ENCODE assay signal across 1 cellular context in genomic region chr16:28974437-28975157, GRCh38.
A peak's percentile ranks its signal among the peaks of the same experiment; 100 is the strongest.
TF ChIP-seq lines count a peak whose summit lies in the region.

A gene with protein sequence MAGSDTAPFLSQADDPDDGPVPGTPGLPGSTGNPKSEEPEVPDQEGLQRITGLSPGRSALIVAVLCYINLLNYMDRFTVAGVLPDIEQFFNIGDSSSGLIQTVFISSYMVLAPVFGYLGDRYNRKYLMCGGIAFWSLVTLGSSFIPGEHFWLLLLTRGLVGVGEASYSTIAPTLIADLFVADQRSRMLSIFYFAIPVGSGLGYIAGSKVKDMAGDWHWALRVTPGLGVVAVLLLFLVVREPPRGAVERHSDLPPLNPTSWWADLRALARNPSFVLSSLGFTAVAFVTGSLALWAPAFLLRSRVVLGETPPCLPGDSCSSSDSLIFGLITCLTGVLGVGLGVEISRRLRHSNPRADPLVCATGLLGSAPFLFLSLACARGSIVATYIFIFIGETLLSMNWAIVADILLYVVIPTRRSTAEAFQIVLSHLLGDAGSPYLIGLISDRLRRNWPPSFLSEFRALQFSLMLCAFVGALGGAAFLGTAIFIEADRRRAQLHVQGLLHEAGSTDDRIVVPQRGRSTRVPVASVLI (plus strand): TSS chr16:28974778. CDS start chr16:28975152, 374 bp downstream.

TF ChIP-seq in GM12878, 131 proteins besides CTCF, POLR2A, EP300 and RAD21 (continued from another document and continues in another):
- peak; percentile 68 for TF ChIP-seq E4F1 (IDR thresholded peaks at IDR 0.05; ENCODE audit: borderline replicate concordance, partially characterized antibody)
- no peak for TF ChIP-seq KAT2A (conservative IDR thresholded peaks at IDR 0.05; ENCODE audit: control insufficient read depth, low read depth, low read length)
- TF ChIP-seq BCLAF1 (IDR thresholded peaks at IDR 0.05): no peak
- no peak for TF ChIP-seq ESRRA (IDR thresholded peaks at IDR 0.05; ENCODE audit: low read length)
- TF ChIP-seq ZNF687 (IDR thresholded peaks at IDR 0.05): 0 out of 2 replicates have a peak, but pooled peaks have one; percentile 66
- peak; percentile 53; the same call in 1 of the 2 replicates for TF ChIP-seq BMI1 (IDR thresholded peaks at IDR 0.05; ENCODE audit: borderline replicate concordance)
- peak; percentile 97 for TF ChIP-seq SIN3A (IDR thresholded peaks at IDR 0.05; ENCODE audit: low read depth, low read length)
- TF ChIP-seq IRF5 (IDR thresholded peaks at IDR 0.05; ENCODE audit: borderline replicate concordance): no peak
- TF ChIP-seq ZBTB4 (CRISPR knock-in tag; IDR thresholded peaks at IDR 0.05): no peak
- TF ChIP-seq ZNF207 (IDR thresholded peaks at IDR 0.05; ENCODE audit: borderline replicate concordance): peak; percentile 58; the same call in 1 of the 2 replicates
- TF ChIP-seq TCF7 (IDR thresholded peaks at IDR 0.05; ENCODE audit: borderline replicate concordance): no peak
- peak; percentile 41 for TF ChIP-seq SKIL (IDR thresholded peaks at IDR 0.05; ENCODE audit: low read depth, poor library complexity, severe bottlenecking)
- TF ChIP-seq IKZF2 (IDR thresholded peaks at IDR 0.05): peak; percentile 70 to 77; a peak in 3 of 4 replicates
- TF ChIP-seq RFX5 (IDR thresholded peaks at IDR 0.05; ENCODE audit: low read depth, low read length): peak; percentile 48; the same call in 1 of the 2 replicates
- no peak; the same call in 1 of the 2 replicates for TF ChIP-seq EED (IDR thresholded peaks at IDR 0.05; ENCODE audit: low read depth)
- TF ChIP-seq SUZ12 (IDR thresholded peaks at IDR 0.05; ENCODE audit: unreplicated experiment): no peak
- 0 out of 2 replicates have a peak, but pooled peaks have one; percentile 9 for TF ChIP-seq SPI1 (IDR thresholded peaks at IDR 0.05; ENCODE audit: borderline replicate concordance, insufficient read depth, low read depth, low read length)
- no peak for TF ChIP-seq CBX5 (IDR thresholded peaks at IDR 0.05; ENCODE audit: low read depth)
- TF ChIP-seq, protein P1, sequence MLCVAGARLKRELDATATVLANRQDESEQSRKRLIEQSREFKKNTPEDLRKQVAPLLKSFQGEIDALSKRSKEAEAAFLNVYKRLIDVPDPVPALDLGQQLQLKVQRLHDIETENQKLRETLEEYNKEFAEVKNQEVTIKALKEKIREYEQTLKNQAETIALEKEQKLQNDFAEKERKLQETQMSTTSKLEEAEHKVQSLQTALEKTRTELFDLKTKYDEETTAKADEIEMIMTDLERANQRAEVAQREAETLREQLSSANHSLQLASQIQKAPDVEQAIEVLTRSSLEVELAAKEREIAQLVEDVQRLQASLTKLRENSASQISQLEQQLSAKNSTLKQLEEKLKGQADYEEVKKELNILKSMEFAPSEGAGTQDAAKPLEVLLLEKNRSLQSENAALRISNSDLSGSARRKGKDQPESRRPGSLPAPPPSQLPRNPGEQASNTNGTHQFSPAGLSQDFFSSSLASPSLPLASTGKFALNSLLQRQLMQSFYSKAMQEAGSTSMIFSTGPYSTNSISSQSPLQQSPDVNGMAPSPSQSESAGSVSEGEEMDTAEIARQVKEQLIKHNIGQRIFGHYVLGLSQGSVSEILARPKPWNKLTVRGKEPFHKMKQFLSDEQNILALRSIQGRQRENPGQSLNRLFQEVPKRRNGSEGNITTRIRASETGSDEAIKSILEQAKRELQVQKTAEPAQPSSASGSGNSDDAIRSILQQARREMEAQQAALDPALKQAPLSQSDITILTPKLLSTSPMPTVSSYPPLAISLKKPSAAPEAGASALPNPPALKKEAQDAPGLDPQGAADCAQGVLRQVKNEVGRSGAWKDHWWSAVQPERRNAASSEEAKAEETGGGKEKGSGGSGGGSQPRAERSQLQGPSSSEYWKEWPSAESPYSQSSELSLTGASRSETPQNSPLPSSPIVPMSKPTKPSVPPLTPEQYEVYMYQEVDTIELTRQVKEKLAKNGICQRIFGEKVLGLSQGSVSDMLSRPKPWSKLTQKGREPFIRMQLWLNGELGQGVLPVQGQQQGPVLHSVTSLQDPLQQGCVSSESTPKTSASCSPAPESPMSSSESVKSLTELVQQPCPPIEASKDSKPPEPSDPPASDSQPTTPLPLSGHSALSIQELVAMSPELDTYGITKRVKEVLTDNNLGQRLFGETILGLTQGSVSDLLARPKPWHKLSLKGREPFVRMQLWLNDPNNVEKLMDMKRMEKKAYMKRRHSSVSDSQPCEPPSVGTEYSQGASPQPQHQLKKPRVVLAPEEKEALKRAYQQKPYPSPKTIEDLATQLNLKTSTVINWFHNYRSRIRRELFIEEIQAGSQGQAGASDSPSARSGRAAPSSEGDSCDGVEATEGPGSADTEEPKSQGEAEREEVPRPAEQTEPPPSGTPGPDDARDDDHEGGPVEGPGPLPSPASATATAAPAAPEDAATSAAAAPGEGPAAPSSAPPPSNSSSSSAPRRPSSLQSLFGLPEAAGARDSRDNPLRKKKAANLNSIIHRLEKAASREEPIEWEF (IDR thresholded peaks at IDR 0.05; ENCODE audit: insufficient replicate concordance, low read depth, low read length): no peak
- TF ChIP-seq FOXM1 (IDR thresholded peaks at IDR 0.05; ENCODE audit: low read depth, low read length): no peak
- peak; percentile 80; the same call in 1 of the 2 replicates for TF ChIP-seq CBFB (IDR thresholded peaks at IDR 0.05; ENCODE audit: low read depth)
- TF ChIP-seq FOXK2 (IDR thresholded peaks at IDR 0.05): peak; percentile 87
- peak; percentile 93 for TF ChIP-seq TARDBP (IDR thresholded peaks at IDR 0.05; ENCODE audit: borderline replicate concordance)
